ENCODE assay signal across 1 cellular context in genomic region chr12:132730353-132730752, GRCh38.
TF ChIP-seq lines count a peak whose summit lies in the region.

No MANE protein-coding gene starts in this region.

TF ChIP-seq in HEK293, 187 proteins besides CTCF, POLR2A, EP300 and RAD21:
- TF ChIP-seq GLIS2 (tag by site-specific recombination; IDR thresholded peaks at IDR 0.05) (0 out of 2 replicates have a peak, but pooled peaks have one; percentile 38), ZNF121 (tag by site-specific recombination; IDR thresholded peaks at IDR 0.05) (0 out of 2 replicates have a peak, but pooled peaks have one; percentile 16), ZNF518A (tag by site-specific recombination; conservative IDR thresholded peaks at IDR 0.05; ENCODE audit: low read depth) (no peak), GLIS1 (tag by site-specific recombination; IDR thresholded peaks at IDR 0.05) (peak; percentile 58)
